Comparison of ENCODE assay signal across 14 cellular contexts in genomic region chr22:43085658-43086606, GRCh38.
DNase-seq lines count a peak whose midpoint lies in the region; ATAC-seq and TF ChIP-seq lines count a peak whose summit lies in the region.
"Had no signal": no experiment of that assay in that cellular context is flagged by ENCODE, and none has a peak within 500 bp of the region (broad histone marks: within the 10 kb centered on the region; RNA-seq: fewer than 3 reads in every experiment).

No MANE protein-coding gene starts in this region.

- H3K4me1 Mint-ChIP-seq in nephron progenitor cell, result peaks cover 19% of the 10 kb centered on the region

- TF ChIP-seq CTCF in MM.1S (IDR thresholded peaks at IDR 0.05; ENCODE audit: low read length), result no peak
- TF ChIP-seq CTCF in nephron progenitor cell (IDR thresholded peaks at IDR 0.05), result no peak

- no peaks in the 10 kb centered on the region for H3K27me3 ChIP-seq in MM.1S (replicated peaks; ENCODE audit: insufficient read depth, low read length)

- peak overlapping the region; percentile 93 for H3K27ac ChIP-seq in MM.1S (ENCODE audit: low read length)
- H3K27ac ChIP-seq: GM23248, HL-60 had no signal

- peak overlapping the region; percentile 85 for H2AFZ ChIP-seq in MM.1S (ENCODE audit: low read length)
- H2AFZ ChIP-seq: GM23248 had no signal

- no peak overlapping the region for H3K27ac Mint-ChIP-seq in nephron progenitor cell

- H3K36me3 ChIP-seq in MM.1S (replicated peaks; ENCODE audit: insufficient read depth, low read length), result no peaks in the 10 kb centered on the region

- peak overlapping the region; percentile 47 for H3K9ac ChIP-seq in MM.1S (ENCODE audit: low read length)
- H3K9ac ChIP-seq: GM23248 had no signal

- H3K4me3 ChIP-seq in MM.1S (ENCODE audit: low read length), result peak overlapping the region; percentile 26; the same call in 1 of the 2 replicates
- H3K4me3 ChIP-seq: GM23248 had no signal

- H3K9me3 Mint-ChIP-seq in nephron progenitor cell, result peaks cover 7% of the 10 kb centered on the region
- H3K9me3 Mint-ChIP-seq: activated T-cell treated with anti-CD3 and anti-CD28 coated beads, Interleukin-2, amount 50 U/mL, for 4 hours had no signal

- peaks cover 27% of the 10 kb centered on the region for H3F3A ChIP-seq in MM.1S (ENCODE audit: insufficient read depth, low read length)

- peak; percentile 21 for DNase-seq in NCI-H748 (lab: John Stamatoyannopoulos, UW; ENCODE audit: unreplicated experiment)
- DNase-seq in NCI-H748 treated with DMSO at 0.1 percent for 48 hours (lab: John Stamatoyannopoulos, UW), result no peak
- peak; percentile 84 for DNase-seq in MM.1S
- peak; percentile 8 for DNase-seq in central memory CD4-positive, alpha-beta T cell
- DNase-seq in nephron progenitor cell, result no peak
- no peak for DNase-seq in effector CD4-positive, alpha-beta T cell
- DNase-seq: 8988T; activated T-cell treated with anti-CD3 and anti-CD28 coated beads, Interleukin-2, amount 50 U/mL, for 4 hours; Calu3; GM23248; RPMI8226 had no signal

- peak overlapping the region; percentile 85 for H3K4me2 ChIP-seq in MM.1S (ENCODE audit: low read depth, low read length)

- H3K4me1 ChIP-seq in MM.1S (ENCODE audit: low read length), result peaks cover 19% of the 10 kb centered on the region

- H4K20me1 ChIP-seq in MM.1S (ENCODE audit: insufficient read depth, low read length), result no peaks in the 10 kb centered on the region

- H3K36me3 Mint-ChIP-seq in nephron progenitor cell (ENCODE audit: low read depth), result peaks cover 22% of the 10 kb centered on the region

- peak overlapping the region; percentile 36 for H3K4me3 Mint-ChIP-seq in nephron progenitor cell
- H3K4me3 Mint-ChIP-seq: activated T-cell treated with anti-CD3 and anti-CD28 coated beads, Interleukin-2, amount 50 U/mL, for 4 hours had no signal

- H3K27me3 Mint-ChIP-seq in nephron progenitor cell (ENCODE audit: low read depth, poor library complexity), result no peaks in the 10 kb centered on the region

- no peaks in the 10 kb centered on the region for H3K9me2 ChIP-seq in MM.1S (replicated peaks; ENCODE audit: insufficient read depth, low read length)

- ATAC-seq in HG02938 (IDR thresholded peaks at IDR 0.05; ENCODE audit: unreplicated experiment), result no peak
- ATAC-seq in GM18519 (IDR thresholded peaks at IDR 0.05; ENCODE audit: low FRiP score, unreplicated experiment), result no peak
- ATAC-seq: activated T-cell treated with anti-CD3 and anti-CD28 coated beads, Interleukin-2, amount 50 U/mL, for 4 hours had no signal

- H3K79me2 ChIP-seq in MM.1S (ENCODE audit: low read length), result no peaks in the 10 kb centered on the region

- no peaks in the 10 kb centered on the region for H3K9me3 ChIP-seq in MM.1S (replicated peaks; ENCODE audit: insufficient read depth, low read length)

Comparison
In these comparisons a context has a peak if more than half of its experiments do, and no peak if none do; other contexts are left out.
1. DNase-seq: peak in NCI-H748 (single experiment), MM.1S (single experiment) and central memory CD4-positive, alpha-beta T cell (single experiment); none in NCI-H748 treated with DMSO at 0.1 percent for 48 hours (single experiment), nephron progenitor cell (single experiment) and effector CD4-positive, alpha-beta T cell (single experiment).